ENCODE assay signal across 1 cellular context in genomic region chr1:150295476-150295875, GRCh38.
TF ChIP-seq lines count a peak whose summit lies in the region.

No MANE protein-coding gene starts in this region.

TF ChIP-seq in HepG2, 621 proteins besides CTCF, POLR2A, EP300 and RAD21:
- TF ChIP-seq HDAC1 (CRISPR knock-in tag; IDR thresholded peaks at IDR 0.05) (no peak), RBAK (CRISPR knock-in tag; IDR thresholded peaks at IDR 0.05) (no peak), ZBTB49 (CRISPR knock-in tag; IDR thresholded peaks at IDR 0.05; ENCODE audit: borderline replicate concordance) (no peak), HOXA9 (CRISPR knock-in tag; IDR thresholded peaks at IDR 0.05; ENCODE audit: borderline replicate concordance) (no peak), IKZF1 (IDR thresholded peaks at IDR 0.05) (no peak), ZNF598 (CRISPR knock-in tag; IDR thresholded peaks at IDR 0.05; ENCODE audit: borderline replicate concordance) (no peak), ZNF557 (CRISPR knock-in tag; IDR thresholded peaks at IDR 0.05) (no peak), THAP8 (CRISPR knock-in tag; IDR thresholded peaks at IDR 0.05; ENCODE audit: borderline replicate concordance) (no peak), CENPT (CRISPR knock-in tag; IDR thresholded peaks at IDR 0.05; ENCODE audit: low read depth) (no peak)
